8 cellular contexts compared by ENCODE assay signal in the genomic region with DNA sequence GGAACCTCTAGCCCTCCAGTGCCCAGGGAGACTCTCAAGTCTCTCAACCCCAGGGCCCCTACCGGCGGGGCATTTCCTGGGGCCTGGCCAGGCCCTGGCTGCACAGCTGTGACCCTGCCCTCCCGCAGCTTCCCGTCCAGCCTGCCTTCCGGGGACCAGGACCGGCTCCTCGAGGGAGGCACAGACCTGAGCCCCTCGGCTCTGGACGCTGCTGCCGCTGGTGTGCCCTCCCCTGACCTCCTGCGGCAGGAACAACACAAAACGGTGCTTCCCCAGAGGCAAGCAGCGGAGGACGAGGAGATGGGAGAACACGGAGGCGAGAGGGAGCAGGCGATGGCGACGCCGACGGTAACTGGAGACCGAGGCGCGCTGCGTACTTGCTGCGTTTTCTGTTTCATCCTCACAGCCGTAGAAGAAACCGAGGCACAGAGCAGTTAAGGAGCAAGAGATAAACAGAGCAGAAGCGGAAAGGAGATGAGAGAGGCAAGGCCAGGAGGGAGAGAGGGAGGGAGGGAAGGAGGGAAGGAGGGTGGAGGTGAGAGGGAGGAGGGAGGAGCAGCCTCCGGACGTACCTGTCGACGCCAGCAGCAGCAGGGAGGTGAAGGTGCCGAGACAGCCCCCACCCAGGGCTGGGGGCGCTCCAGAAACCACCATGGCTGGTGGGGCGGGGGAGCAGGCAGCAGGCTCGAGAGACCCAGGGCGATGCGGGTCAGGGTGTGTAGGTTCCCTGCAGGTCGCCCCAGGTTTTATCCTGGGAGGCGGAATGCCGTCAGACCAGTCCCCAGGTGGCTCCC. TPM values are rescaled to one million over a fixed set of nuclear protein-coding genes. Genes with fewer than 3 reads are reported as not detected.
DNase-seq lines count a peak whose midpoint lies in the region; ATAC-seq and TF ChIP-seq lines count a peak whose summit lies in the region.

A gene with protein sequence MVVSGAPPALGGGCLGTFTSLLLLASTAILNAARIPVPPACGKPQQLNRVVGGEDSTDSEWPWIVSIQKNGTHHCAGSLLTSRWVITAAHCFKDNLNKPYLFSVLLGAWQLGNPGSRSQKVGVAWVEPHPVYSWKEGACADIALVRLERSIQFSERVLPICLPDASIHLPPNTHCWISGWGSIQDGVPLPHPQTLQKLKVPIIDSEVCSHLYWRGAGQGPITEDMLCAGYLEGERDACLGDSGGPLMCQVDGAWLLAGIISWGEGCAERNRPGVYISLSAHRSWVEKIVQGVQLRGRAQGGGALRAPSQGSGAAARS (minus strand): TSS at position 720 of the 794 bp plus-strand sequence. CDS start 66 bp downstream, at position 654.

- H3K4me1 ChIP-seq in colonic mucosa (no peaks in the 10 kb centered on the region), SJCRH30 (no peaks in the 10 kb centered on the region)

- peak; percentile 51 for ATAC-seq in CD4-positive, alpha-beta T cell (ENCODE audit: poor library complexity)
- ATAC-seq in naive B cell (ENCODE audit: low read depth in 2 of 2) (peak; percentile 20 to 28), HG03108 (IDR thresholded peaks at IDR 0.05; ENCODE audit: unreplicated experiment) (no peak), HG02870 (IDR thresholded peaks at IDR 0.05; ENCODE audit: unreplicated experiment) (no peak)

- no peak for DNase-seq in CD4-positive, alpha-beta T cell
- DNase-seq in LNCaP clone FGC (ENCODE audit: low read depth): no peak
- peak; percentile 34 for DNase-seq in colonic mucosa
- DNase-seq in naive B cell: no peak
- no peak for DNase-seq in SJCRH30
- no peak for DNase-seq in cerebellar nuclear complex (lab: John Stamatoyannopoulos, UW)

- peaks cover 7% of the 10 kb centered on the region for H3K9me3 ChIP-seq in CD4-positive, alpha-beta T cell (ENCODE audit: control insufficient read depth, low read length)
- H3K9me3 ChIP-seq in colonic mucosa (no peaks in the 10 kb centered on the region), SJCRH30 (replicated peaks) (peaks cover 6% of the 10 kb centered on the region)

- H3K9ac ChIP-seq in colonic mucosa (ENCODE audit: low read depth in 2 of 2, low read length in 2 of 2): peak within 1 kb of the TSS; percentile 51 to 55

- H3K4me1 Mint-ChIP-seq in CD4-positive, alpha-beta T cell (ENCODE audit: low read depth): peaks cover 5% of the 10 kb centered on the region
- peaks cover 5 to 7% (median 6%) of the 10 kb centered on the region in 3 donors for H3K4me1 Mint-ChIP-seq in naive B cell

- no peak within 1 kb of the TSS for H3K27ac Mint-ChIP-seq in CD4-positive, alpha-beta T cell
- H3K27ac Mint-ChIP-seq in naive B cell: no peak within 1 kb of the TSS

- H3K9me3 Mint-ChIP-seq in CD4-positive, alpha-beta T cell: peaks cover 3% of the 10 kb centered on the region
- peaks cover 10 to 17% (median 12%) of the 10 kb centered on the region in 7 donors for H3K9me3 Mint-ChIP-seq in naive B cell

- no peaks in the 10 kb centered on the region for H3K36me3 Mint-ChIP-seq in CD4-positive, alpha-beta T cell (ENCODE audit: low read depth)
- H3K36me3 Mint-ChIP-seq in naive B cell: peaks cover 0 to 27% of the 10 kb centered on the region in 2 donors

- POLR2A ChIA-PET in CD4-positive, alpha-beta T cell (lab: Charles Lee): no interaction called here

- peaks cover 7% of the 10 kb centered on the region for H3K27me3 ChIP-seq in CD4-positive, alpha-beta T cell (ENCODE audit: control insufficient read depth, insufficient read depth, low read length)
- H3K27me3 ChIP-seq in colonic mucosa (peaks cover 9% of the 10 kb centered on the region), SJCRH30 (no peaks in the 10 kb centered on the region)

- no peak within 1 kb of the TSS for H3K27ac ChIP-seq in CD4-positive, alpha-beta T cell (ENCODE audit: low read depth, low read length)
- H3K27ac ChIP-seq in colonic mucosa: peak within 1 kb of the TSS; percentile 58
- H3K27ac ChIP-seq in SJCRH30: no peak within 1 kb of the TSS

- H3K4me3 ChIP-seq in LNCaP clone FGC (ENCODE audit: low read depth, low read length): peak within 1 kb of the TSS; percentile 43
- peak within 1 kb of the TSS; percentile 34 for H3K4me3 ChIP-seq in colonic mucosa
- no peak within 1 kb of the TSS for H3K4me3 ChIP-seq in SJCRH30

- intact Hi-C loops in CD4-positive, alpha-beta T cell (cut with DNase I, micrococcal nuclease): no loop called here
- intact Hi-C loops in colonic mucosa (cut with DNase I): no loop called here

- H3K36me3 ChIP-seq in colonic mucosa (no peaks in the 10 kb centered on the region), SJCRH30 (no peaks in the 10 kb centered on the region)

- no peak for TF ChIP-seq CTCF in CD4-positive, alpha-beta T cell (IDR thresholded peaks at IDR 0.05)
- no peak for TF ChIP-seq CTCF in LNCaP clone FGC (IDR thresholded peaks at IDR 0.05; ENCODE audit: control insufficient read depth, extremely low read depth, insufficient read depth)
- no peak for TF ChIP-seq CTCF in colonic mucosa (IDR thresholded peaks at IDR 0.05)

- CTCF ChIA-PET in CD4-positive, alpha-beta T cell (lab: Charles Lee): interaction anchor here (1.5 kb wide), 1 partner anchor 11 kb away, joined by 5 read pairs; no protein-coding TSS in a partner anchor

- H3K4me3 Mint-ChIP-seq in CD4-positive, alpha-beta T cell: peak within 1 kb of the TSS; percentile 80
- peak within 1 kb of the TSS in 7 of 8 donors; percentile 5 to 84 (median 72) for H3K4me3 Mint-ChIP-seq in naive B cell

- peaks cover 27% of the 10 kb centered on the region for H3K27me3 Mint-ChIP-seq in CD4-positive, alpha-beta T cell
- peaks cover 21 to 58% (median 42%) of the 10 kb centered on the region in 3 donors for H3K27me3 Mint-ChIP-seq in naive B cell

RNA-seq across cellular contexts. Expression of the gene that starts here (rescaled TPM):
- total RNA-seq in CD4-positive, alpha-beta T cell: 1 to 10 TPM in 1 of 2 experiments, under 1 TPM in 1; 0.93 to 1.1 TPM
- 1 to 10 TPM; 6.1 to 6.7 TPM for total RNA-seq in colonic mucosa
- not detected for polyA plus RNA-seq in naive B cell (ENCODE audit: low read depth in 6 of 6)
- not detected in 2 replicates for total RNA-seq in SJCRH30 (2014; rRNA removed; shearing (Covaris generic))

Comparison
In these comparisons a context has a peak if more than half of its experiments do, and no peak if none do; other contexts are left out.
1. Peak in ATAC-seq in naive B cell; RNA of the gene not detected or under 1 TPM.